2 cellular contexts compared by ENCODE assay signal in genomic region chr10:122171270-122171669, GRCh38.
TF ChIP-seq lines count a peak whose summit lies in the region.

No MANE protein-coding gene starts in this region.

TF ChIP-seq in GM23338, 12 proteins besides CTCF, POLR2A, EP300 and RAD21:
- no peak for TF ChIP-seq ZNF462 (CRISPR knock-in tag; IDR thresholded peaks at IDR 0.05)
TF ChIP-seq in GM23338: peak in this region for 0.

TF ChIP-seq in H1, 55 proteins besides CTCF, POLR2A, EP300 and RAD21:
- TF ChIP-seq CBX5 (IDR thresholded peaks at IDR 0.05; ENCODE audit: low read depth, low read length) (no peak), SIX5 (IDR thresholded peaks at IDR 0.05; ENCODE audit: low read depth, low read length) (no peak), TEAD4 (IDR thresholded peaks at IDR 0.05; ENCODE audit: low read depth, low read length) (peak; percentile 65; the same call in 1 of the 2 replicates), TBP (IDR thresholded peaks at IDR 0.05; ENCODE audit: low read depth, low read length) (no peak)
